In the genomic region with DNA sequence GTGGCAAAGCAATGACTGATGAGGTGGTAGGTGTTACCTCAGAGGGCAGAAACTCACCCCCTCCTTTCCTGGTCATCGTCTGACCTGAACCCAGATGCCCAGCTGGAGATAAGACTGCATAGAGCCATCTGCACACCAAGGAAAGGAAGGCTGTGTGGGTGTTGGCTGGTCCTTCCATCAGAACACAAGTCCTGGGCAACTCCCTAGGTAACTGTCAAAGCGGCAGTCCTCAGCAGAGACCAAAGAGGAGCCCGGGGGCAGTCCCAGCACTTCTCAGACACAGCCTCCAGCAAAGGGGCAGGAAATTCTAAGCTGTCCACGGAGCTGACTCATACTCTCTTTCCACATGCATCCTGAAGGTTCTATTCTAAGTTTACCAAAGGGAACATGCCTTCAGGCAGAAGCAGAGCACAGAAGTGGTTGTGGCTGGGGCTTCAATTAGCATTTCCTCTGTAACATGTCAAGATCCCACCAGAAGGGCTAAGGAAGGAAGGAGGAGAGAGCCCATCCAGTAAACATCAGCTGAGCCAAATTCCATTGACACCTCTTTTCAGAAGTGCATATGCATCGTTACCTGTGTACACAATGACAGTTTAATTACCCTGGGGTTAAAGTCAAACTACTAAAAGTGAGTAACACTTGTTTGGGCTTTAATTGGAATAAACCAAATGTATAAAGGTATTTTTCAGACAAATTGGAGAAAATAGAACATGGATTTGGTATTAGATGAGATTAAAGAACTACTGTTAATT, we compare ENCODE assay signal across 8 cellular contexts. TPM values are rescaled to one million over a fixed set of nuclear protein-coding genes. Genes with fewer than 3 reads are reported as not detected.
A peak's percentile ranks its signal among the peaks of the same experiment; 100 is the strongest.
DNase-seq lines count a peak whose midpoint lies in the region; ATAC-seq and TF ChIP-seq lines count a peak whose summit lies in the region.

No MANE protein-coding gene starts in this region.

- WGBS in hepatocyte (ENCODE audit: low lambda C conversion rate, missing lambda C conversion rate) = 21% methylated on average over 5 of the region's 5 CpGs

- H3K4me2 ChIP-seq in GM23338 (no peak overlapping the region), hepatocyte (peak overlapping the region; percentile 20)

- H3K27me3 ChIP-seq in A673 (replicated peaks; ENCODE audit: insufficient read depth, low read depth, low read length, poor library complexity) (no peaks in the 10 kb centered on the region), GM23338 (ENCODE audit: insufficient read depth) (no peaks in the 10 kb centered on the region), hepatocyte (no peaks in the 10 kb centered on the region)
- H3K27me3 ChIP-seq in CD8-positive, alpha-beta memory T cell (ENCODE audit: insufficient read depth, low read length, poor library complexity, severe bottlenecking) = no peaks in the 10 kb centered on the region

- H3K4me1 ChIP-seq in A673 (ENCODE audit: insufficient read depth, low read length, poor library complexity, severe bottlenecking) (peaks cover 20% of the 10 kb centered on the region), GM23338 (ENCODE audit: insufficient read depth) (peaks cover 15% of the 10 kb centered on the region), hepatocyte (ENCODE audit: insufficient read depth) (peaks cover 45% of the 10 kb centered on the region)
- peaks cover 15% of the 10 kb centered on the region for H3K4me1 ChIP-seq in CD8-positive, alpha-beta memory T cell (ENCODE audit: insufficient read depth, low read length)

- H3K9me3 Mint-ChIP-seq in GM23338 = no peaks in the 10 kb centered on the region
- H3K9me3 Mint-ChIP-seq in naive thymus-derived CD8-positive, alpha-beta T cell = no peaks in the 10 kb centered on the region
- no peaks in the 10 kb centered on the region for H3K9me3 Mint-ChIP-seq in CD8-positive, alpha-beta memory T cell
- H3K9me3 Mint-ChIP-seq in stimulated activated memory B cell treated with anti-CD40 and anti-IgM and Interleukin-4, amounts not matched to agents 10 μg/mL and 1 μg/mL and 100 μg/mL, for 72 hours = no peaks in the 10 kb centered on the region

- H2AFZ ChIP-seq in GM23338 = no peak overlapping the region
- H2AFZ ChIP-seq in hepatocyte = no peak overlapping the region

- peaks cover 8% of the 10 kb centered on the region for H3K27me3 Mint-ChIP-seq in GM23338 (ENCODE audit: insufficient read depth, low read depth, poor library complexity)
- H3K27me3 Mint-ChIP-seq in naive thymus-derived CD8-positive, alpha-beta T cell = peaks cover 0 to 53% (median 16%) of the 10 kb centered on the region in 5 donors
- peaks cover 0 to 4% of the 10 kb centered on the region in 2 donors for H3K27me3 Mint-ChIP-seq in CD8-positive, alpha-beta memory T cell
- peaks cover 39% of the 10 kb centered on the region for H3K27me3 Mint-ChIP-seq in stimulated activated memory B cell treated with anti-CD40 and anti-IgM and Interleukin-4, amounts not matched to agents 10 μg/mL and 1 μg/mL and 100 μg/mL, for 72 hours

- H3K9me3 ChIP-seq in A673 (ENCODE audit: low read depth, low read length, poor library complexity, severe bottlenecking) = no peaks in the 10 kb centered on the region
- H3K9me3 ChIP-seq in hepatocyte (ENCODE audit: low read depth) = no peaks in the 10 kb centered on the region
- H3K9me3 ChIP-seq in CD8-positive, alpha-beta memory T cell (ENCODE audit: low read length) = no peaks in the 10 kb centered on the region

- H3K36me3 ChIP-seq in A673 (ENCODE audit: insufficient read depth, low read length, poor library complexity, severe bottlenecking) = no peaks in the 10 kb centered on the region
- no peaks in the 10 kb centered on the region for H3K36me3 ChIP-seq in GM23338 (ENCODE audit: insufficient read depth)
- H3K36me3 ChIP-seq in hepatocyte (replicated peaks; ENCODE audit: insufficient read depth, low read depth) = no peaks in the 10 kb centered on the region
- H3K36me3 ChIP-seq in CD8-positive, alpha-beta memory T cell (ENCODE audit: insufficient read depth, low read length) = no peaks in the 10 kb centered on the region

- H3K4me3 ChIP-seq in A673 (ENCODE audit: low read depth, low read length, poor library complexity, severe bottlenecking) (no peak overlapping the region), GM23338 (no peak overlapping the region), hepatocyte (no peak overlapping the region)
- no peak overlapping the region for H3K4me3 ChIP-seq in CD8-positive, alpha-beta memory T cell (ENCODE audit: low read length)

- CTCF ChIA-PET in A673 (lab: Charles Lee) = interaction anchor here (0.7 kb wide), 1 partner anchor 38 kb away, joined by 3 read pairs; no protein-coding TSS in a partner anchor
- CTCF ChIA-PET in CD8-positive, alpha-beta memory T cell (lab: Charles Lee) = no interaction called here

- POLR2A ChIA-PET in A673 (lab: Charles Lee; ENCODE audit: low non-redundant PET) = no interaction called here
- POLR2A ChIA-PET in naive thymus-derived CD8-positive, alpha-beta T cell (lab: Charles Lee) = no interaction called here
- POLR2A ChIA-PET in CD8-positive, alpha-beta memory T cell (lab: Charles Lee) = no interaction called here

- DNase-seq in A673 (ENCODE audit: low spot score) = peak; percentile 52
- DNase-seq in GM23338 (ENCODE audit: low spot score) = peak; percentile 55
- peak; percentile 64 to 93 for DNase-seq in SW 1271 (lab: John Stamatoyannopoulos, UW)
- DNase-seq in hepatocyte (ENCODE audit: low spot score) = peak; percentile 72
- no peak for DNase-seq in naive thymus-derived CD8-positive, alpha-beta T cell
- no peak for DNase-seq in CD8-positive, alpha-beta memory T cell

- H3K27ac Mint-ChIP-seq in GM23338 = no peak overlapping the region
- H3K27ac Mint-ChIP-seq in naive thymus-derived CD8-positive, alpha-beta T cell = no peak overlapping the region
- peak overlapping the region in 1 of 8 donors; percentile 42 for H3K27ac Mint-ChIP-seq in CD8-positive, alpha-beta memory T cell
- H3K27ac Mint-ChIP-seq in stimulated activated memory B cell treated with anti-CD40 and anti-IgM and Interleukin-4, amounts not matched to agents 10 μg/mL and 1 μg/mL and 100 μg/mL, for 72 hours = no peak overlapping the region

- H3K79me2 ChIP-seq in GM23338 (replicated peaks; ENCODE audit: insufficient read depth) = peaks cover 12% of the 10 kb centered on the region
- H3K79me2 ChIP-seq in hepatocyte = peaks cover 69% of the 10 kb centered on the region

- peaks cover 13% of the 10 kb centered on the region; the same call in 1 of the 2 replicates for H4K20me1 ChIP-seq in GM23338 (replicated peaks; ENCODE audit: insufficient read depth)
- H4K20me1 ChIP-seq in hepatocyte (ENCODE audit: insufficient read depth, poor library complexity, severe bottlenecking) = no peaks in the 10 kb centered on the region

- H3K27ac ChIP-seq in A673 (ENCODE audit: low read depth, low read length, poor library complexity, severe bottlenecking) (no peak overlapping the region), GM23338 (ENCODE audit: low read depth) (no peak overlapping the region), hepatocyte (peak overlapping the region; percentile 56)
- H3K27ac ChIP-seq in CD8-positive, alpha-beta memory T cell (ENCODE audit: low read depth, low read length) = no peak overlapping the region

- no peaks in the 10 kb centered on the region for H3F3A ChIP-seq in GM23338 (replicated peaks; ENCODE audit: low read depth)

- peaks cover 25% of the 10 kb centered on the region for H3K4me1 Mint-ChIP-seq in GM23338
- peaks cover 6 to 17% (median 17%) of the 10 kb centered on the region in 4 donors for H3K4me1 Mint-ChIP-seq in naive thymus-derived CD8-positive, alpha-beta T cell
- H3K4me1 Mint-ChIP-seq in CD8-positive, alpha-beta memory T cell = peaks cover 11 to 19% (median 14%) of the 10 kb centered on the region in 3 donors
- H3K4me1 Mint-ChIP-seq in stimulated activated memory B cell treated with anti-CD40 and anti-IgM and Interleukin-4, amounts not matched to agents 10 μg/mL and 1 μg/mL and 100 μg/mL, for 72 hours = peaks cover 37% of the 10 kb centered on the region

- no peaks in the 10 kb centered on the region for H3K36me3 Mint-ChIP-seq in GM23338 (ENCODE audit: low read depth)
- H3K36me3 Mint-ChIP-seq in naive thymus-derived CD8-positive, alpha-beta T cell = no peaks in the 10 kb centered on the region
- H3K36me3 Mint-ChIP-seq in CD8-positive, alpha-beta memory T cell = no peaks in the 10 kb centered on the region
- no peaks in the 10 kb centered on the region for H3K36me3 Mint-ChIP-seq in stimulated activated memory B cell treated with anti-CD40 and anti-IgM and Interleukin-4, amounts not matched to agents 10 μg/mL and 1 μg/mL and 100 μg/mL, for 72 hours

- TF ChIP-seq CTCF in A673 (conservative IDR thresholded peaks at IDR 0.05; ENCODE audit: low read depth, low read length) (no peak), GM23338 (conservative IDR thresholded peaks at IDR 0.05; ENCODE audit: low read depth in 2 of 2) (no peak), hepatocyte (IDR thresholded peaks at IDR 0.05; ENCODE audit: poor library complexity) (no peak)

- intact Hi-C loops in A673 (cut with micrococcal nuclease; ENCODE audit: unreplicated experiment) = no loop called here

- ATAC-seq in GM23338 (peak; percentile 61), HG03354 (IDR thresholded peaks at IDR 0.05; ENCODE audit: poor library complexity, severe bottlenecking, unreplicated experiment) (no peak)
- ATAC-seq in naive thymus-derived CD8-positive, alpha-beta T cell = no peak
- ATAC-seq in stimulated activated memory B cell treated with anti-CD40 and anti-IgM and Interleukin-4, amounts not matched to agents 10 μg/mL and 1 μg/mL and 100 μg/mL, for 72 hours = no peak

- H3K9me2 ChIP-seq in GM23338 (ENCODE audit: insufficient read depth) (0 out of 2 replicates have a peak, but pooled peaks cover 4% of the 10 kb centered on the region), hepatocyte (replicated peaks; ENCODE audit: insufficient read depth) (no peaks in the 10 kb centered on the region)

- H3K4me3 Mint-ChIP-seq in GM23338 = no peak overlapping the region
- H3K4me3 Mint-ChIP-seq in naive thymus-derived CD8-positive, alpha-beta T cell = no peak overlapping the region
- H3K4me3 Mint-ChIP-seq in CD8-positive, alpha-beta memory T cell = no peak overlapping the region
- H3K4me3 Mint-ChIP-seq in stimulated activated memory B cell treated with anti-CD40 and anti-IgM and Interleukin-4, amounts not matched to agents 10 μg/mL and 1 μg/mL and 100 μg/mL, for 72 hours = no peak overlapping the region

- BruUV-seq in A673 (replicated peaks; lab: Mats Ljungman, UMichigan) = no TSS peak

TF ChIP-seq in GM23338, 12 proteins besides CTCF, POLR2A, EP300 and RAD21 (continues in another document):
- no peak for TF ChIP-seq EZH2 (IDR thresholded peaks at IDR 0.05; ENCODE audit: low read depth, unreplicated experiment)

RNA-seq across cellular contexts. Expression of a gene that starts 54.7 kb away (rescaled TPM):
- 79.4 and 81.0 TPM in 2 replicates for total RNA-seq in A673 (2021)
- total RNA-seq in GM23338 (2014; rRNA removed; shearing (Covaris generic)) = 10.4 and 13.0 TPM in 2 replicates
- 7.2 and 8.7 TPM in 2 replicates for polyA plus RNA-seq in GM23338 (2016; fragmentation: Nextera tagmentation; extraction: Ambion mirVana)
- total RNA-seq in hepatocyte = 11.8 and 14.1 TPM in 2 replicates
- polyA plus RNA-seq in hepatocyte = 12.7 and 17.7 TPM in 2 replicates
- total RNA-seq in naive thymus-derived CD8-positive, alpha-beta T cell = under 1 TPM; 0.23 to 0.33 TPM
- under 1 TPM in 2 of 3 donors, not detected in 1; 0.17 to 0.57 TPM for polyA plus RNA-seq in naive thymus-derived CD8-positive, alpha-beta T cell
- 1 to 10 TPM; 3.0 to 4.0 TPM for total RNA-seq in CD8-positive, alpha-beta memory T cell
- 1.3 TPM for polyA plus RNA-seq in CD8-positive, alpha-beta memory T cell

Comparison
In these comparisons a context has a peak if more than half of its experiments do, and no peak if none do; other contexts are left out.
1. DNase-seq: peak in A673 (single experiment), GM23338 (single experiment), SW 1271 (2 of 2) and hepatocyte (single experiment); none in naive thymus-derived CD8-positive, alpha-beta T cell (0 of 10) and CD8-positive, alpha-beta memory T cell (0 of 5).